In the genomic region with DNA sequence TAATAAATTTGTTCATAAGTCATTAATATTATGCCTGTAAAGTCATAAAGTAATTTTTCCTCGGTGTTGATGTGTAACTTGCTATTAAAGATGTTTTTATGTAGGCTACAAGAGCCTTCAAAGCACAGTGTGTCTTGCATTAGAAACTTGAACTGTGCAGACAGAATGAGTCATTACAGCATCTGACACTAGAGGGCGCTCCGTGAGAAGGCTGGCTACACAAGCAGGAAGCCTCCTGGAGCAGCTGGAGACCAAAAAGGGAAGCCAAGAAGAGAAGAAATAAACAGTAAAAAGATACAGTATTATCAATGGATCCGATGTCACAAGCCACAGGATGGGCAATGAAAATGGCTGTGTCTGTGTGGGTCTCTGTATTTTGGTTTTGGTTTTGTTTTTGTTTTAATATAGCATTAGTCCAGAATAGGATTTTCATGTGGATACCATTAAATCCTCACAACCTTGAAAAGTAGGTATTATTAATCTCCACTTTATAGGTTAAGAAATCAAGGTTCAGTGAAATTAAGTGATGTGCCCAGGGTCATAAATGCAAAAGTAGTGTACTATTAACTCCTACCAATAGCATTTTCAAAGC, we compare ENCODE assay signal across 9 cellular contexts. TPM values are rescaled to one million over a fixed set of nuclear protein-coding genes. Genes with fewer than 3 reads are reported as not detected.
A peak's percentile ranks its signal among the peaks of the same experiment; 100 is the strongest.
DNase-seq lines count a peak whose midpoint lies in the region; ATAC-seq and TF ChIP-seq lines count a peak whose summit lies in the region.
"Had no signal": no experiment of that assay in that cellular context is flagged by ENCODE, and none has a peak within 500 bp of the region (broad histone marks: within the 10 kb centered on the region; RNA-seq: fewer than 3 reads in every experiment).

No MANE protein-coding gene starts in this region.

- no peaks in the 10 kb centered on the region for H3K36me3 ChIP-seq in heart left ventricle

- no peaks in the 10 kb centered on the region for H3K27me3 ChIP-seq in heart left ventricle

- TF ChIP-seq POLR2A in heart left ventricle (IDR thresholded peaks at IDR 0.05) = no peak

- no peaks in the 10 kb centered on the region for H3K9me3 Mint-ChIP-seq in activated naive CD8-positive, alpha-beta T cell treated with anti-CD3 and anti-CD28 coated beads, Interleukin-2, amount 50 U/mL, for 24 hours

- H3K4me3 Mint-ChIP-seq in activated naive CD8-positive, alpha-beta T cell treated with anti-CD3 and anti-CD28 coated beads, Interleukin-2, amount 50 U/mL, for 24 hours = no peak overlapping the region

- peaks cover 9% of the 10 kb centered on the region for H3K4me1 Mint-ChIP-seq in activated naive CD8-positive, alpha-beta T cell treated with anti-CD3 and anti-CD28 coated beads, Interleukin-2, amount 50 U/mL, for 24 hours

- TF ChIP-seq CTCF in GM12864 (IDR thresholded peaks at IDR 0.05; ENCODE audit: low read depth, low read length, missing control alignments) (peak; percentile 87), heart left ventricle (IDR thresholded peaks at IDR 0.05) (peak; percentile 89 to 97 (median 92))

- intact Hi-C loops in heart left ventricle (cut with DNase I) = loop anchor here (1.0 to 10.0 kb wide), 5 partner anchors 38 to 183 kb away; no protein-coding TSS in a partner anchor

- H3K4me3 ChIP-seq in GM12864 (ENCODE audit: low read depth, low read length) (no peak overlapping the region), heart left ventricle (no peak overlapping the region)
- H3K4me3 ChIP-seq: skin epidermis had no signal

- WGBS in heart left ventricle, 4 donors = 0 to 1% (median 0%) methylated on average over 4 of the region's 4 CpGs

- no peak overlapping the region for H3K27ac Mint-ChIP-seq in activated naive CD8-positive, alpha-beta T cell treated with anti-CD3 and anti-CD28 coated beads, Interleukin-2, amount 50 U/mL, for 24 hours

- peaks cover 0 to 8% (median 0%) of the 10 kb centered on the region in 12 donors for H3K4me1 ChIP-seq in heart left ventricle

- no peaks in the 10 kb centered on the region for H3K9me3 ChIP-seq in heart left ventricle

- H3K36me3 Mint-ChIP-seq in activated naive CD8-positive, alpha-beta T cell treated with anti-CD3 and anti-CD28 coated beads, Interleukin-2, amount 50 U/mL, for 24 hours (ENCODE audit: low read depth) = no peaks in the 10 kb centered on the region

- no peak overlapping the region for H3K27ac ChIP-seq in heart left ventricle
- H3K27ac ChIP-seq: skin epidermis had no signal

- ATAC-seq in HG02610 (IDR thresholded peaks at IDR 0.05; ENCODE audit: unreplicated experiment) (peak; percentile 77), heart left ventricle (peak; percentile 82 to 94 (median 92)), GM19324 (IDR thresholded peaks at IDR 0.05; ENCODE audit: low FRiP score, unreplicated experiment) (no peak)
- ATAC-seq in activated naive CD8-positive, alpha-beta T cell treated with anti-CD3 and anti-CD28 coated beads, Interleukin-2, amount 50 U/mL, for 24 hours = peak; percentile 80

- DNase-seq in GM12864 (ENCODE audit: low read depth) = peak; percentile 68
- peak; percentile 74 for DNase-seq in NCI-H128 (lab: John Stamatoyannopoulos, UW; ENCODE audit: unreplicated experiment)
- peak; percentile 70 for DNase-seq in SW480 (ENCODE audit: low spot score)
- peak; percentile 89 for DNase-seq in activated naive CD8-positive, alpha-beta T cell treated with anti-CD3 and anti-CD28 coated beads, Interleukin-2, amount 50 U/mL, for 24 hours
- DNase-seq in heart left ventricle = peak; percentile 77 to 88 (median 84)
- DNase-seq in renal cortical epithelial cell (ENCODE audit: low read depth) = peak; percentile 84

- peaks cover 4% of the 10 kb centered on the region for H3K27me3 Mint-ChIP-seq in activated naive CD8-positive, alpha-beta T cell treated with anti-CD3 and anti-CD28 coated beads, Interleukin-2, amount 50 U/mL, for 24 hours

RNA-seq across cellular contexts. Expression of gene LRRC8D, which starts 16.1 kb away (rescaled TPM):
- total RNA-seq in heart left ventricle (10 to 100 TPM in 3 of 9 donors, 1 to 10 TPM in 6; 5.7 to 13.0 (median 8.0) TPM), renal cortical epithelial cell (28.7 and 43.8 TPM in 2 replicates)
- polyA plus RNA-seq in heart left ventricle = 10 to 100 TPM in 1 of 2 donors, 1 to 10 TPM in 1; 2.1 to 16.5 TPM
